In genomic region chr22:30212363-30212995, GRCh38 we compare ENCODE assay signal across 8 cellular contexts. TPM values are rescaled to one million over a fixed set of nuclear protein-coding genes. Genes with fewer than 3 reads are reported as not detected.
DNase-seq lines count a peak whose midpoint lies in the region; ATAC-seq and TF ChIP-seq lines count a peak whose summit lies in the region.

No MANE protein-coding gene starts in this region.

- H3K27ac ChIP-seq in trophoblast cell (ENCODE audit: low read depth, low read length) = no peak overlapping the region

- peaks cover 7% of the 10 kb centered on the region for H3K79me1 ChIP-seq in trophoblast cell (ENCODE audit: low read length)

- H3K79me2 ChIP-seq in trophoblast cell (ENCODE audit: control insufficient read depth, insufficient read depth, low read length, poor library complexity) = no peaks in the 10 kb centered on the region

- no peak overlapping the region for H4K8ac ChIP-seq in trophoblast cell (ENCODE audit: low read depth, low read length)

- H3K36me3 ChIP-seq in trophoblast cell (ENCODE audit: control insufficient read depth in 1 of 2, insufficient read depth in 2 of 2, low read length in 2 of 2) = no peaks in the 10 kb centered on the region

- H2BK5ac ChIP-seq in trophoblast cell (ENCODE audit: low read depth, low read length, poor library complexity) = no peak overlapping the region

- peak; percentile 39 for TF ChIP-seq CTCF in epithelial cell of proximal tubule (conservative IDR thresholded peaks at IDR 0.05; ENCODE audit: low read depth, low read length)

- no peaks in the 10 kb centered on the region for H3K9me3 ChIP-seq in trophoblast cell (ENCODE audit: insufficient read depth, low read depth, low read length)

- no peak overlapping the region for H3K23ac ChIP-seq in trophoblast cell (ENCODE audit: low read length)

- H2AK5ac ChIP-seq in trophoblast cell (ENCODE audit: low read length) = no peak overlapping the region

- no peaks in the 10 kb centered on the region for H3K27me3 ChIP-seq in trophoblast cell (ENCODE audit: insufficient read depth, low read length)

- no peak overlapping the region for H3K4me2 ChIP-seq in trophoblast cell (ENCODE audit: low read length)

- H3K9ac ChIP-seq in trophoblast cell (ENCODE audit: low read length) = no peak overlapping the region

- WGBS in trophoblast cell (ENCODE audit: extremely low coverage, insufficient coverage, insufficient read length) = no CpG with 5 or more reads among the region's 5 CpGs

- H2BK12ac ChIP-seq in trophoblast cell (ENCODE audit: low read length) = no peak overlapping the region

- no peak overlapping the region for H4K91ac ChIP-seq in trophoblast cell (ENCODE audit: low read depth, low read length)

- no peak overlapping the region for H3K18ac ChIP-seq in trophoblast cell (ENCODE audit: low read length)

- no peak overlapping the region for H3K14ac ChIP-seq in trophoblast cell (ENCODE audit: low read length)

- no peak overlapping the region for H2BK120ac ChIP-seq in trophoblast cell (ENCODE audit: insufficient read depth, low read length, poor library complexity)

- ATAC-seq in GM21576 (IDR thresholded peaks at IDR 0.05; ENCODE audit: unreplicated experiment) (no peak), GM21723 (IDR thresholded peaks at IDR 0.05; ENCODE audit: unreplicated experiment) (no peak)

- peak; percentile 40 for DNase-seq in NCI-H2029 (lab: John Stamatoyannopoulos, UW)
- no peak for DNase-seq in NCI-H2029 treated with DMSO at 0.1 percent for 48 hours (lab: John Stamatoyannopoulos, UW)
- peak; percentile 97 for DNase-seq in RKO (ENCODE audit: low spot score)
- peak; percentile 97 for DNase-seq in epithelial cell of proximal tubule (ENCODE audit: low read depth)
- DNase-seq in trophoblast cell = peak; percentile 46 to 50
- no peak for DNase-seq in stimulated activated naive CD4-positive, alpha-beta T cell (lab: John Stamatoyannopoulos, UW)

- H4K12ac ChIP-seq in trophoblast cell (ENCODE audit: low read depth, low read length) = no peak overlapping the region

- H3K4me1 ChIP-seq in trophoblast cell (ENCODE audit: control insufficient read depth in 1 of 2, insufficient read depth in 2 of 2, low read length in 2 of 2) = peaks cover 18 to 19% of the 10 kb centered on the region in 2 experiments

- H3K4me3 ChIP-seq in epithelial cell of proximal tubule (ENCODE audit: low read depth, low read length) = no peak overlapping the region
- H3K4me3 ChIP-seq in trophoblast cell (ENCODE audit: low read depth, low read length) = no peak overlapping the region

- H2AFZ ChIP-seq in trophoblast cell (ENCODE audit: insufficient read depth, low read length, poor library complexity) = no peak overlapping the region

- H3K4ac ChIP-seq in trophoblast cell (ENCODE audit: low read depth, low read length) = no peak overlapping the region

RNA-seq across cellular contexts. Expression of gene LIF, which starts 34.1 kb away (rescaled TPM):
- total RNA-seq in epithelial cell of proximal tubule = 48.7 and 49.8 TPM in 2 replicates
- polyA plus RNA-seq in trophoblast cell (2013) = 1.2 and 1.4 TPM in 2 replicates

RNA-seq across cellular contexts. Expression of gene OSM, which starts 54.2 kb away (rescaled TPM):
- total RNA-seq in epithelial cell of proximal tubule = not detected in 2 replicates
- 0.19 and 0.25 TPM in 2 replicates for polyA plus RNA-seq in trophoblast cell (2013)

Comparison
In these comparisons a context has a peak if more than half of its experiments do, and no peak if none do; other contexts are left out.
1. DNase-seq: peak in NCI-H2029 (single experiment), RKO (single experiment), epithelial cell of proximal tubule (single experiment) and trophoblast cell (2 of 2); none in NCI-H2029 treated with DMSO at 0.1 percent for 48 hours (single experiment) and stimulated activated naive CD4-positive, alpha-beta T cell (0 of 6).